8 cellular contexts compared by ENCODE assay signal in the genomic region with DNA sequence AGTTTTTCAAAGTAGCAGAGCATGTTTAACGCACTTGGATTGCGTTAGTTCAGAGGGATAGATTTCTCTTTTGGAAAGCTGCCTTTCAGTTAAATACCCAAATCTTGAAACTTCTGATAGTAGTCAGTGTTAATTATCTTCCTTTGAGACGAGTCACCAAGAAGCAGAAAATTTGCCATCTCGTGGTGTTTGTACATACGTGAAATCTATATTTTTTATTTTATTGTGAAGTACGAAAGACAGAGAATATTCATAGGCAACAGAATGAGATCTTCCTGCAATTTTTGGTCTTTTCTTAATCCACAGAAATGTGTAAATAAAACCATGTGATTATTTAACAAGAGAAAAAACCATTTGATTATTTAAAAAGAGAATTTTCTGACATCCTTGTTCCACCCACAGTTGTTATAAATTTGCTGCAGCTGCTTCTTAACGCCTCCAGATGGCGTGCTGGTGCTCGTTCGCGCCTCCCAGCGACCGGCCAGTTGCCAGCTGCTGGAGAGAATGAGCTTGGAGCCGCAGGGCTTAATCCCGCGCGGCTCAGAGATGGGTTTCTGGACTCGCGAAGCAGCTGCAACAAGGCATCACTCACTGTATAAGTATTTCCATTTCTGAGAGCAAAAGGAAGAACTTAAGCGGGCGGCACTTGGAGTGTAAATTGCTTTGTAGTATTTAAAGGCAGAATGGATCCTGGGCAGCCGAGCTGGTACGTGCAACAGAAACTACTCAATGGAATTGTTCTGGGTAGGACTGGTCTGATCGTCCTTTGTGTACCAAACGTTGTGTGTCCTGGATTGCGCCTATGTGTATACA. TPM values are rescaled to one million over a fixed set of nuclear protein-coding genes. Genes with fewer than 3 reads are reported as not detected.
DNase-seq lines count a peak whose midpoint lies in the region; ATAC-seq and TF ChIP-seq lines count a peak whose summit lies in the region.

No MANE protein-coding gene starts in this region.

- peak overlapping the region; percentile 62 to 80 (median 73) for H3K4me3 ChIP-seq in liver (ENCODE audit: low read depth in 1 of 3, low read length in 3 of 3)

- peak; percentile 83 for TF ChIP-seq CTCF in liver (IDR thresholded peaks at IDR 0.05; ENCODE audit: low read depth, low read length, missing input control)

- peak; percentile 97 for ATAC-seq in GM18505 (IDR thresholded peaks at IDR 0.05; ENCODE audit: unreplicated experiment)
- ATAC-seq in HG02870 (IDR thresholded peaks at IDR 0.05; ENCODE audit: unreplicated experiment), result peak; percentile 96
- peak; percentile 99 for ATAC-seq in SK-N-SH treated with all-trans-retinoic acid at 6 μM for 48 hours
- ATAC-seq in stimulated activated memory B cell treated with anti-CD40 and anti-IgM and Interleukin-4, amounts not matched to agents 10 μg/mL and 1 μg/mL and 100 μg/mL, for 72 hours, result no peak

- no peaks in the 10 kb centered on the region for H3K36me3 ChIP-seq in liver (ENCODE audit: control insufficient read depth in 4 of 4, insufficient read depth in 3 of 4, low read depth in 1 of 4, low read length in 3 of 4)

- H3K4me1 ChIP-seq in liver (ENCODE audit: control insufficient read depth in 4 of 4, insufficient read depth in 4 of 4, low read length in 3 of 4), result peaks cover 0 to 31% (median 8%) of the 10 kb centered on the region in 4 donors

- TF ChIP-seq POLR2A in GM18505 (IDR thresholded peaks at IDR 0.05; ENCODE audit: borderline replicate concordance, extremely low read depth, insufficient read depth, insufficient read length), result no peak

- H3K4me3 Mint-ChIP-seq in stimulated activated memory B cell treated with anti-CD40 and anti-IgM and Interleukin-4, amounts not matched to agents 10 μg/mL and 1 μg/mL and 100 μg/mL, for 72 hours, result peak overlapping the region; percentile 9

- peak overlapping the region; percentile 58 to 65 for H3K27ac ChIP-seq in liver (ENCODE audit: low read depth in 1 of 2, low read length in 2 of 2)

- DNase-seq in AG08396 (ENCODE audit: low spot score) (peak; percentile 70), NCI-H1092 treated with DMSO at 0.1 percent for 48 hours (lab: John Stamatoyannopoulos, UW) (peak; percentile 76), dedifferentiated amniotic fluid mesenchymal stem cell (ENCODE audit: extremely low spot score) (peak; percentile 69)

- 16% methylated on average over 26 of the region's 26 CpGs for WGBS in liver

- H3K9me3 Mint-ChIP-seq in stimulated activated memory B cell treated with anti-CD40 and anti-IgM and Interleukin-4, amounts not matched to agents 10 μg/mL and 1 μg/mL and 100 μg/mL, for 72 hours, result no peaks in the 10 kb centered on the region

- TF ChIP-seq RAD21 in liver (IDR thresholded peaks at IDR 0.05), result peak; percentile 87

- no peaks in the 10 kb centered on the region for H3K9me3 ChIP-seq in liver (ENCODE audit: control insufficient read depth in 4 of 4, low read length in 3 of 4)

- peaks cover 5% of the 10 kb centered on the region for H3K4me1 Mint-ChIP-seq in stimulated activated memory B cell treated with anti-CD40 and anti-IgM and Interleukin-4, amounts not matched to agents 10 μg/mL and 1 μg/mL and 100 μg/mL, for 72 hours

- H3K9ac ChIP-seq in liver (ENCODE audit: low read depth in 1 of 2, low read length in 2 of 2), result peak overlapping the region in 1 of 2 donors; percentile 17

- H3K27me3 ChIP-seq in liver (ENCODE audit: control insufficient read depth in 4 of 4, insufficient read depth in 4 of 4, low read length in 3 of 4), result no peaks in the 10 kb centered on the region

- no peaks in the 10 kb centered on the region for H3K27me3 Mint-ChIP-seq in stimulated activated memory B cell treated with anti-CD40 and anti-IgM and Interleukin-4, amounts not matched to agents 10 μg/mL and 1 μg/mL and 100 μg/mL, for 72 hours

- H3K27ac Mint-ChIP-seq in stimulated activated memory B cell treated with anti-CD40 and anti-IgM and Interleukin-4, amounts not matched to agents 10 μg/mL and 1 μg/mL and 100 μg/mL, for 72 hours, result no peak overlapping the region

- no peaks in the 10 kb centered on the region for H3K36me3 Mint-ChIP-seq in stimulated activated memory B cell treated with anti-CD40 and anti-IgM and Interleukin-4, amounts not matched to agents 10 μg/mL and 1 μg/mL and 100 μg/mL, for 72 hours

TF ChIP-seq in SK-N-SH treated with all-trans-retinoic acid at 6 μM for 48 hours, 23 proteins besides CTCF, POLR2A, EP300 and RAD21:
- TF ChIP-seq ZC3H10 (CRISPR knock-in tag; IDR thresholded peaks at IDR 0.05), result no peak
- no peak for TF ChIP-seq ZFP3 (CRISPR knock-in tag; IDR thresholded peaks at IDR 0.05)
- TF ChIP-seq RARB (CRISPR knock-in tag; IDR thresholded peaks at IDR 0.05), result no peak

TF ChIP-seq in liver, 16 proteins besides CTCF, POLR2A, EP300 and RAD21:
- TF ChIP-seq NR2F2 (IDR thresholded peaks at IDR 0.05) (no peak), GABPA (IDR thresholded peaks at IDR 0.05 in 1 of 2, conservative IDR thresholded peaks at IDR 0.05 in 1 of 2) (no peak), TAF1 (conservative IDR thresholded peaks at IDR 0.05) (peak; percentile 60), FOXA1 (IDR thresholded peaks at IDR 0.05) (no peak), HNF4A (conservative IDR thresholded peaks at IDR 0.05) (peak in 1 of 2 donors; percentile 25), JUND (IDR thresholded peaks at IDR 0.05) (no peak), FOXA2 (IDR thresholded peaks at IDR 0.05) (peak; percentile 27), HNF4G (IDR thresholded peaks at IDR 0.05) (no peak), YY1 (IDR thresholded peaks at IDR 0.05) (peak; percentile 72), RXRA (IDR thresholded peaks at IDR 0.05) (peak in 1 of 2 donors; percentile 44), SP1 (IDR thresholded peaks at IDR 0.05) (peak; percentile 19)
- TF ChIP-seq, protein P1, sequence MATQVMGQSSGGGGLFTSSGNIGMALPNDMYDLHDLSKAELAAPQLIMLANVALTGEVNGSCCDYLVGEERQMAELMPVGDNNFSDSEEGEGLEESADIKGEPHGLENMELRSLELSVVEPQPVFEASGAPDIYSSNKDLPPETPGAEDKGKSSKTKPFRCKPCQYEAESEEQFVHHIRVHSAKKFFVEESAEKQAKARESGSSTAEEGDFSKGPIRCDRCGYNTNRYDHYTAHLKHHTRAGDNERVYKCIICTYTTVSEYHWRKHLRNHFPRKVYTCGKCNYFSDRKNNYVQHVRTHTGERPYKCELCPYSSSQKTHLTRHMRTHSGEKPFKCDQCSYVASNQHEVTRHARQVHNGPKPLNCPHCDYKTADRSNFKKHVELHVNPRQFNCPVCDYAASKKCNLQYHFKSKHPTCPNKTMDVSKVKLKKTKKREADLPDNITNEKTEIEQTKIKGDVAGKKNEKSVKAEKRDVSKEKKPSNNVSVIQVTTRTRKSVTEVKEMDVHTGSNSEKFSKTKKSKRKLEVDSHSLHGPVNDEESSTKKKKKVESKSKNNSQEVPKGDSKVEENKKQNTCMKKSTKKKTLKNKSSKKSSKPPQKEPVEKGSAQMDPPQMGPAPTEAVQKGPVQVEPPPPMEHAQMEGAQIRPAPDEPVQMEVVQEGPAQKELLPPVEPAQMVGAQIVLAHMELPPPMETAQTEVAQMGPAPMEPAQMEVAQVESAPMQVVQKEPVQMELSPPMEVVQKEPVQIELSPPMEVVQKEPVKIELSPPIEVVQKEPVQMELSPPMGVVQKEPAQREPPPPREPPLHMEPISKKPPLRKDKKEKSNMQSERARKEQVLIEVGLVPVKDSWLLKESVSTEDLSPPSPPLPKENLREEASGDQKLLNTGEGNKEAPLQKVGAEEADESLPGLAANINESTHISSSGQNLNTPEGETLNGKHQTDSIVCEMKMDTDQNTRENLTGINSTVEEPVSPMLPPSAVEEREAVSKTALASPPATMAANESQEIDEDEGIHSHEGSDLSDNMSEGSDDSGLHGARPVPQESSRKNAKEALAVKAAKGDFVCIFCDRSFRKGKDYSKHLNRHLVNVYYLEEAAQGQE (IDR thresholded peaks at IDR 0.05), result peak; percentile 30
- TF ChIP-seq, protein P2, sequence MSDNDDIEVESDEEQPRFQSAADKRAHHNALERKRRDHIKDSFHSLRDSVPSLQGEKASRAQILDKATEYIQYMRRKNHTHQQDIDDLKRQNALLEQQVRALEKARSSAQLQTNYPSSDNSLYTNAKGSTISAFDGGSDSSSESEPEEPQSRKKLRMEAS (IDR thresholded peaks at IDR 0.05), result peak; percentile 10
- TF ChIP-seq, protein P3, sequence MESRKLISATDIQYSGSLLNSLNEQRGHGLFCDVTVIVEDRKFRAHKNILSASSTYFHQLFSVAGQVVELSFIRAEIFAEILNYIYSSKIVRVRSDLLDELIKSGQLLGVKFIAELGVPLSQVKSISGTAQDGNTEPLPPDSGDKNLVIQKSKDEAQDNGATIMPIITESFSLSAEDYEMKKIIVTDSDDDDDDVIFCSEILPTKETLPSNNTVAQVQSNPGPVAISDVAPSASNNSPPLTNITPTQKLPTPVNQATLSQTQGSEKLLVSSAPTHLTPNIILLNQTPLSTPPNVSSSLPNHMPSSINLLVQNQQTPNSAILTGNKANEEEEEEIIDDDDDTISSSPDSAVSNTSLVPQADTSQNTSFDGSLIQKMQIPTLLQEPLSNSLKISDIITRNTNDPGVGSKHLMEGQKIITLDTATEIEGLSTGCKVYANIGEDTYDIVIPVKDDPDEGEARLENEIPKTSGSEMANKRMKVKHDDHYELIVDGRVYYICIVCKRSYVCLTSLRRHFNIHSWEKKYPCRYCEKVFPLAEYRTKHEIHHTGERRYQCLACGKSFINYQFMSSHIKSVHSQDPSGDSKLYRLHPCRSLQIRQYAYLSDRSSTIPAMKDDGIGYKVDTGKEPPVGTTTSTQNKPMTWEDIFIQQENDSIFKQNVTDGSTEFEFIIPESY (IDR thresholded peaks at IDR 0.05), result no peak

RNA-seq across cellular contexts. Expression of a gene that starts 10.5 kb away (rescaled TPM):
- under 1 TPM; 0.05 to 0.92 TPM for total RNA-seq in liver
- polyA plus RNA-seq in liver, result 1 to 10 TPM; 2.8 to 4.2 TPM
